In the genomic region with DNA sequence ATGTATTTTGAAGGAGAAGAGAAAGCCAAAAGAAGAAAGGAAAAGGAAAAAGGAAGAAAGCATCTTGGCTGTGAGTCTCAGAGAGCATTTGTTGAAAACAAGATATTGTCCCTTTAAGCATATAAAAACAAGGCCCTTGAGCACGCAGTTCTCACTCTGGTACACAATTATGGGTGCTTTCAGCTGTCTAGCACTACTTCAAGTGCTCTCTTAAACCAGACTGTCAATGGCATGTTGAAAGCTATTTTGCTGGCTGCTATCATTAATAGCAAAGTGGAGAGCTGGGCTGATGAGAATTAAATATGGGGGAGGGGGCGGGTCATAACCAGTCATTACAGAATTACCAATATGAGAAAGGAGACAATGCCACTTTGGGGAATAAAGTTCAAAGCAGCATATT, we compare ENCODE assay signal across 15 cellular contexts. TPM values are rescaled to one million over a fixed set of nuclear protein-coding genes. Genes with fewer than 3 reads are reported as not detected.
A peak's percentile ranks its signal among the peaks of the same experiment; 100 is the strongest.
DNase-seq lines count a peak whose midpoint lies in the region; ATAC-seq and TF ChIP-seq lines count a peak whose summit lies in the region.
"Had no signal": no experiment of that assay in that cellular context is flagged by ENCODE, and none has a peak within 500 bp of the region (broad histone marks: within the 10 kb centered on the region; RNA-seq: fewer than 3 reads in every experiment).

No MANE protein-coding gene starts in this region.

- peaks cover 100% of the 10 kb centered on the region for H3K36me3 Mint-ChIP-seq in activated T-helper 17 cell treated with anti-CD3 and anti-CD28 coated beads, Interleukin-2, amount 50 U/mL, for 72 hours (ENCODE audit: low read depth)

- no CpG with 5 or more reads among the region's 2 CpGs for WGBS in mesendoderm (ENCODE audit: extremely low coverage, insufficient coverage, low lambda C conversion rate)

- ATAC-seq in activated T-helper 17 cell treated with anti-CD3 and anti-CD28 coated beads, Interleukin-2, amount 50 U/mL, for 72 hours (replicated peaks): no peak
- ATAC-seq in HG03378 (IDR thresholded peaks at IDR 0.05; ENCODE audit: unreplicated experiment) (no peak), GM19467 (IDR thresholded peaks at IDR 0.05; ENCODE audit: unreplicated experiment) (no peak)
- ATAC-seq: naive thymus-derived CD4-positive, alpha-beta T cell had no signal

- H3K4me1 ChIP-seq in mesendoderm (ENCODE audit: control insufficient read depth, low read depth, low read length) (peaks cover 59% of the 10 kb centered on the region), breast epithelium (peaks cover 0 to 20% of the 10 kb centered on the region in 2 donors)

- H3K9me3 Mint-ChIP-seq in activated T-helper 17 cell treated with anti-CD3 and anti-CD28 coated beads, Interleukin-2, amount 50 U/mL, for 72 hours: no peaks in the 10 kb centered on the region
- H3K9me3 Mint-ChIP-seq: activated naive CD8-positive, alpha-beta T cell treated with anti-CD3 and anti-CD28 coated beads, Interleukin-2, amount 10 ng/mL, durations not matched to agents 7 days and 5 days; naive thymus-derived CD4-positive, alpha-beta T cell had no signal

- H3K18ac ChIP-seq in mesendoderm (ENCODE audit: low read length): peak overlapping the region; percentile 0

- no peak overlapping the region for H4K8ac ChIP-seq in mesendoderm (ENCODE audit: low read depth, low read length)

- H2BK5ac ChIP-seq in mesendoderm (ENCODE audit: low read length): no peak overlapping the region

- TF ChIP-seq CTCF in breast epithelium (IDR thresholded peaks at IDR 0.05): no peak

- no peak overlapping the region for H2BK120ac ChIP-seq in mesendoderm (ENCODE audit: low read depth, low read length)

- H2BK15ac ChIP-seq in mesendoderm (replicated peaks; ENCODE audit: low read depth): no peak overlapping the region

- no peak overlapping the region for H3K4me2 ChIP-seq in mesendoderm (ENCODE audit: low read length)

- no peak overlapping the region for H3K4me3 ChIP-seq in mesendoderm (ENCODE audit: low read length)
- H3K4me3 ChIP-seq in breast epithelium: peak overlapping the region in 1 of 3 donors; percentile 35

- H3K27ac ChIP-seq in mesendoderm (ENCODE audit: low read depth, low read length) (no peak overlapping the region), breast epithelium (peak overlapping the region in 1 of 2 donors; percentile 59)

- H3K4me1 Mint-ChIP-seq in activated T-helper 17 cell treated with anti-CD3 and anti-CD28 coated beads, Interleukin-2, amount 50 U/mL, for 72 hours: peaks cover 76% of the 10 kb centered on the region

- no peaks in the 10 kb centered on the region for H3K9me3 ChIP-seq in breast epithelium

- intact Hi-C loops in breast epithelium (cut with DNase I; ENCODE audit: low total_unique reads): no loop called here

- H3K79me2 ChIP-seq in mesendoderm (ENCODE audit: control insufficient read depth, insufficient read depth, low read length): peaks cover 85% of the 10 kb centered on the region

- peak overlapping the region; percentile 89 for H3K4me3 Mint-ChIP-seq in activated T-helper 17 cell treated with anti-CD3 and anti-CD28 coated beads, Interleukin-2, amount 50 U/mL, for 72 hours
- H3K4me3 Mint-ChIP-seq: activated naive CD8-positive, alpha-beta T cell treated with anti-CD3 and anti-CD28 coated beads, Interleukin-2, amount 10 ng/mL, durations not matched to agents 7 days and 5 days had no signal

- TF ChIP-seq POLR2A in breast epithelium (IDR thresholded peaks at IDR 0.05): no peak

- H2AK5ac ChIP-seq in mesendoderm (ENCODE audit: low read length): no peak overlapping the region

- no peak overlapping the region for H3K4ac ChIP-seq in mesendoderm (ENCODE audit: low read depth, low read length)

- H3K36me3 ChIP-seq in mesendoderm (ENCODE audit: control insufficient read depth, insufficient read depth, low read length) (peaks cover 2% of the 10 kb centered on the region), breast epithelium (no peaks in the 10 kb centered on the region)

- peak; percentile 47 for DNase-seq in DMS153 (lab: John Stamatoyannopoulos, UW)
- DNase-seq in NCI-H187 (lab: John Stamatoyannopoulos, UW): peak; percentile 67 to 76
- DNase-seq in mesendoderm: no peak
- DNase-seq in breast epithelium (ENCODE audit: low spot score in 2 of 2): no peak
- DNase-seq in superior temporal gyrus (ENCODE audit: extremely low spot score): no peak
- DNase-seq: activated CD8-positive, alpha-beta memory T cell treated with anti-CD3 and anti-CD28 coated beads, Interleukin-2, amount 50 U/mL, for 4 hours; activated naive CD8-positive, alpha-beta T cell treated with anti-CD3 and anti-CD28 coated beads, Interleukin-2, amount 10 ng/mL, durations not matched to agents 7 days and 5 days; cerebellar nuclear complex; naive thymus-derived CD4-positive, alpha-beta T cell; NCI-H2081 treated with DMSO at 0.1 percent for 48 hours; stimulated activated naive CD4-positive, alpha-beta T cell; T-helper 1 cell had no signal

- peaks cover 37% of the 10 kb centered on the region for H3K79me1 ChIP-seq in mesendoderm (ENCODE audit: low read length)

- H3K23ac ChIP-seq in mesendoderm (ENCODE audit: low read length): no peak overlapping the region

- H4K5ac ChIP-seq in mesendoderm (ENCODE audit: low read length): no peak overlapping the region

- peak overlapping the region; percentile 16 for H3K9ac ChIP-seq in mesendoderm (ENCODE audit: low read length)

- H3K27ac Mint-ChIP-seq in activated T-helper 17 cell treated with anti-CD3 and anti-CD28 coated beads, Interleukin-2, amount 50 U/mL, for 72 hours: no peak overlapping the region
- H3K27ac Mint-ChIP-seq: activated naive CD8-positive, alpha-beta T cell treated with anti-CD3 and anti-CD28 coated beads, Interleukin-2, amount 10 ng/mL, durations not matched to agents 7 days and 5 days had no signal

- H3K27me3 ChIP-seq in mesendoderm (ENCODE audit: insufficient read depth, low read length, poor library complexity) (no peaks in the 10 kb centered on the region), breast epithelium (no peaks in the 10 kb centered on the region)

- H3K56ac ChIP-seq in mesendoderm (ENCODE audit: low read length): peak overlapping the region; percentile 51

- H3K27me3 Mint-ChIP-seq in activated T-helper 17 cell treated with anti-CD3 and anti-CD28 coated beads, Interleukin-2, amount 50 U/mL, for 72 hours: no peaks in the 10 kb centered on the region
- H3K27me3 Mint-ChIP-seq: activated naive CD8-positive, alpha-beta T cell treated with anti-CD3 and anti-CD28 coated beads, Interleukin-2, amount 10 ng/mL, durations not matched to agents 7 days and 5 days; naive thymus-derived CD4-positive, alpha-beta T cell had no signal

RNA-seq across cellular contexts. Expression of gene TLE3, which starts 9.3 kb away (rescaled TPM):
- total RNA-seq in activated T-helper 17 cell treated with anti-CD3 and anti-CD28 coated beads, Interleukin-2, amount 50 U/mL, for 72 hours: 100 to 1,000 TPM in 1 of 2 donors, 10 to 100 TPM in 1; 94.9 to 131 TPM
- polyA plus RNA-seq in mesendoderm (2013, experiment 1 of 2): 56.3 TPM
- 55.9 TPM for polyA plus RNA-seq in mesendoderm (2013, experiment 2 of 2)
- 10 to 100 TPM; 67.0 to 73.9 (median 73.4) TPM for total RNA-seq in breast epithelium

Comparison
In these comparisons a context has a peak if more than half of its experiments do, and no peak if none do; other contexts are left out.
1. DNase-seq: peak in DMS153 (single experiment) and NCI-H187 (2 of 2); none in mesendoderm (single experiment), breast epithelium (0 of 2) and superior temporal gyrus (single experiment).